In the genomic region with DNA sequence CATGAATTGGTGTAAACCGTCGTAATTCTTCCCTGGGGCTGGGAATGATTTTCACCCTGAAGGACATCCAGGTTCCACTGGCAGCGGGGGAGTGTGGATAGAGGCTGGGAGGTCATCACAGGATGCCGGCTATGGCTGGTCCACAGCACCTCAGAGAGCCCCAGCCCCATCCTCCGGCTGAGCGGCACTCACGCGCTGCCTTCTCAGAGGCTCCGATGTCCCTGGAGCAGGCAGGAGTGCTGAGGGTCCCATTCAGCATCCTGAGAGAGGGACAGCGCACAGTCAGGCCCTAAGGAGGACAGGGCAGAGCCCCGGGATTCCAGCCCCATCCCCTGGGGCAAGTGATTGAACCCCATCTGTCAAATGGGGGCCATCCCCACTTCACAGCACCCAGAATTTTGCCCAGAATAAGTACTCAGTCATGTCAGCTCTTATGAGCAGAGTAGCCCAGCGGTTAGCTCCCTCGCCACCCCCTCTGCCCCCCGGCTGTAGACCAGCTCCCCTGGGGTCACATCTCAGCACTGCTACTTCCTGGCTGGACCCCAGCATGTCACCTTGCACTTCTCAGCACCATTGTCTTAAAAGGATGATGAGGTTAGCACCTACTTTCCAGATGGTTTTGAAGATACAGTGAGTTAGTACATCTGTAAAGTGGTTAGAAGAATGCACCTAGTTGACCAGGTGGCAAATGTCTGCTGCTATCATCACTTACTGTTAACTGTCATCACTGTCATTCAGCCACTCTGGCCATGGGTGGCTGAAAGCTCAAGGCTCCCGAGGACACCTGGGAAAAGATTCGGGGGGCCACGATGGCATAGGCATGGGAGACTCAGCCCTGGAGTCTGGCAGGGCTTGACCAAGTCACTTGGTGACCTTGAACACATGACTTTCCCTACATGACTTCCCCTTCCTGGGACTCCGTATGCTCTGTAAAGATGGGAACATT, we compare ENCODE assay signal across 13 cellular contexts. TPM values are rescaled to one million over a fixed set of nuclear protein-coding genes. Genes with fewer than 3 reads are reported as not detected.
DNase-seq lines count a peak whose midpoint lies in the region; ATAC-seq and TF ChIP-seq lines count a peak whose summit lies in the region.
"Had no signal": no experiment of that assay in that cellular context is flagged by ENCODE, and none has a peak within 500 bp of the region (broad histone marks: within the 10 kb centered on the region; RNA-seq: fewer than 3 reads in every experiment).

No MANE protein-coding gene starts in this region.

- H3K9ac ChIP-seq in endodermal cell (ENCODE audit: extremely low read depth, low read length, poor library complexity, severe bottlenecking), result no peak overlapping the region

- 95 to 97% methylated on average over 9 to 18 of the region's 18 CpGs for WGBS in endodermal cell (ENCODE audit: insufficient coverage in 1 of 2, insufficient read length in 1 of 2), 2 experiments

- H3K36me3 Mint-ChIP-seq in T-helper 1 cell treated with Interleukin-12 subunit alpha and Interleukin-12 subunit beta and Interleukin-4 antibody, amounts not matched to agents 30 μg/mL and 1 μg/mL, for 36 hours (ENCODE audit: low read depth), result peaks cover 31% of the 10 kb centered on the region
- peaks cover 36% of the 10 kb centered on the region for H3K36me3 Mint-ChIP-seq in T-cell
- H3K36me3 Mint-ChIP-seq in endodermal cell (ENCODE audit: low read depth), result peaks cover 60% of the 10 kb centered on the region

- H3K4me3 ChIP-seq in endodermal cell (ENCODE audit: low read length) (no peak overlapping the region), skin epidermis (no peak overlapping the region)
- H3K4me3 ChIP-seq: testis had no signal

- DNase-seq in T-helper 1 cell (no peak), T-cell (peak in 1 of 34 experiments; percentile 33), endodermal cell (no peak), NCI-H2171 treated with DMSO at 0.1 percent for 48 hours (lab: John Stamatoyannopoulos, UW) (no peak)
- no peak for DNase-seq in stimulated activated CD4-positive, alpha-beta T cell treated with anti-CD3 and anti-CD28 coated beads, Interleukin-12 subunit alpha, Interleukin-12 subunit beta, amount 100 ng/mL, for 4 hours
- DNase-seq: DMS79 treated with DMSO at 0.1 percent for 48 hours had no signal

- no peak overlapping the region for H3K27ac ChIP-seq in endodermal cell (ENCODE audit: low read depth, low read length)
- H3K27ac ChIP-seq in skin epidermis, result peak overlapping the region in 16 of 21 experiments; percentile 2 to 87 (median 49)
- H3K27ac ChIP-seq: testis had no signal

- H3K4me3 Mint-ChIP-seq in T-helper 1 cell treated with Interleukin-12 subunit alpha and Interleukin-12 subunit beta and Interleukin-4 antibody, amounts not matched to agents 30 μg/mL and 1 μg/mL, for 36 hours, result no peak overlapping the region
- H3K4me3 Mint-ChIP-seq in T-cell (peak overlapping the region; percentile 34 to 76 (median 46)), endodermal cell (no peak overlapping the region)
- H3K4me3 Mint-ChIP-seq: activated B cell treated with CpG ODN at 0.5 μM for 24 hours had no signal

- CTCF ChIA-PET in T-cell (lab: Charles Lee), result interaction anchor here (1.1 to 2.5 kb wide), 3 partner anchors 11 to 40 kb away, joined by 3 to 12 read pairs (median 4); no protein-coding TSS in a partner anchor

- POLR2A ChIA-PET in T-cell (lab: Charles Lee), result interaction anchor here (0.5 to 1.5 kb wide), 4 partner anchors 11 to 37 kb away, joined by 3 to 11 read pairs (median 4); no protein-coding TSS in a partner anchor

- H3K4me1 Mint-ChIP-seq in T-helper 1 cell treated with Interleukin-12 subunit alpha and Interleukin-12 subunit beta and Interleukin-4 antibody, amounts not matched to agents 30 μg/mL and 1 μg/mL, for 36 hours (ENCODE audit: low read depth), result peaks cover 38% of the 10 kb centered on the region
- H3K4me1 Mint-ChIP-seq in T-cell (peaks cover 65 to 70% (median 68%) of the 10 kb centered on the region in 3 donors), endodermal cell (no peaks in the 10 kb centered on the region)

- H3K9me3 Mint-ChIP-seq in T-helper 1 cell treated with Interleukin-12 subunit alpha and Interleukin-12 subunit beta and Interleukin-4 antibody, amounts not matched to agents 30 μg/mL and 1 μg/mL, for 36 hours, result no peaks in the 10 kb centered on the region
- H3K9me3 Mint-ChIP-seq in T-cell (no peaks in the 10 kb centered on the region), endodermal cell (no peaks in the 10 kb centered on the region)
- H3K9me3 Mint-ChIP-seq: activated B cell treated with CpG ODN at 0.5 μM for 24 hours had no signal

- no peak for TF ChIP-seq CTCF in endodermal cell (conservative IDR thresholded peaks at IDR 0.05)

- no peaks in the 10 kb centered on the region for H3K27me3 Mint-ChIP-seq in T-helper 1 cell treated with Interleukin-12 subunit alpha and Interleukin-12 subunit beta and Interleukin-4 antibody, amounts not matched to agents 30 μg/mL and 1 μg/mL, for 36 hours (ENCODE audit: low read depth)
- H3K27me3 Mint-ChIP-seq in T-cell (no peaks in the 10 kb centered on the region), endodermal cell (ENCODE audit: insufficient read depth) (no peaks in the 10 kb centered on the region)
- H3K27me3 Mint-ChIP-seq: activated B cell treated with CpG ODN at 0.5 μM for 24 hours had no signal

- peak overlapping the region; percentile 59 for H3K27ac Mint-ChIP-seq in T-helper 1 cell treated with Interleukin-12 subunit alpha and Interleukin-12 subunit beta and Interleukin-4 antibody, amounts not matched to agents 30 μg/mL and 1 μg/mL, for 36 hours
- H3K27ac Mint-ChIP-seq in T-cell, result peak overlapping the region; percentile 94 to 100
- peak overlapping the region; percentile 21 for H3K27ac Mint-ChIP-seq in endodermal cell
- H3K27ac Mint-ChIP-seq: activated B cell treated with CpG ODN at 0.5 μM for 24 hours had no signal

- peaks cover 77% of the 10 kb centered on the region for H3K36me3 ChIP-seq in endodermal cell (ENCODE audit: control insufficient read depth, insufficient read depth, low read length)

- no peak for ATAC-seq in T-cell (replicated peaks in 1 of 4)
- no peak for ATAC-seq in GM21619 (IDR thresholded peaks at IDR 0.05; ENCODE audit: unreplicated experiment)

- no peaks in the 10 kb centered on the region for H3K27me3 ChIP-seq in endodermal cell (ENCODE audit: control insufficient read depth, insufficient read depth, low read length, poor library complexity, severe bottlenecking)
- H3K27me3 ChIP-seq: testis had no signal

- H3K4me1 ChIP-seq in endodermal cell (ENCODE audit: control insufficient read depth, insufficient read depth, low read length), result no peaks in the 10 kb centered on the region

- H3K9me3 ChIP-seq in endodermal cell (ENCODE audit: control insufficient read depth, low read length), result no peaks in the 10 kb centered on the region
- H3K9me3 ChIP-seq: testis had no signal

RNA-seq across cellular contexts. Expression of gene GRAMD1A, which starts 11.9 kb away (rescaled TPM):
- total RNA-seq in T-cell, result 100 to 1,000 TPM; 189 to 318 (median 227) TPM
- 100 to 1,000 TPM; 115 to 137 TPM for total RNA-seq in endodermal cell
- 101 TPM for polyA plus RNA-seq in endodermal cell (2013, experiment 1 of 2)
- 87.3 TPM for polyA plus RNA-seq in endodermal cell (2013, experiment 2 of 2)

RNA-seq across cellular contexts. Expression of gene SCN1B, which starts 18.3 kb away (rescaled TPM):
- total RNA-seq in T-cell (1 to 10 TPM; 1.1 to 4.3 (median 3.7) TPM), endodermal cell (1 to 10 TPM; 1.4 to 1.5 TPM)
- 1.7 TPM for polyA plus RNA-seq in endodermal cell (2013, experiment 1 of 2)
- polyA plus RNA-seq in endodermal cell (2013, experiment 2 of 2), result 2.5 TPM

RNA-seq across cellular contexts. Expression of gene HPN, which starts 29.5 kb away (rescaled TPM):
- under 1 TPM in 3 of 5 donors, not detected in 2; 0.41 to 0.51 (median 0.46) TPM for total RNA-seq in T-cell
- total RNA-seq in endodermal cell, result 10 to 100 TPM; 29.0 to 49.6 TPM
- 2.7 TPM for polyA plus RNA-seq in endodermal cell (2013, experiment 1 of 2)
- 2.8 TPM for polyA plus RNA-seq in endodermal cell (2013, experiment 2 of 2)
- total RNA-seq: activated B cell treated with CpG ODN at 0.5 μM for 24 hours, dermis microvascular lymphatic vessel endothelial cell, SK-MEL-5 had no signal

RNA-seq across cellular contexts. Expression of gene ZNF792, which starts 48.0 kb away (rescaled TPM):
- total RNA-seq in T-cell (10 to 100 TPM; 14.1 to 29.0 (median 26.8) TPM), endodermal cell (10 to 100 TPM; 30.2 to 32.1 TPM)
- 4.6 TPM for polyA plus RNA-seq in endodermal cell (2013, experiment 1 of 2)
- polyA plus RNA-seq in endodermal cell (2013, experiment 2 of 2), result 5.4 TPM

Comparison
In these comparisons a context has a peak if more than half of its experiments do, and no peak if none do; other contexts are left out.
1. H3K27ac Mint-ChIP-seq: peak in every context shown above with its lines; median percentile 97 in T-cell; 59 in T-helper 1 cell treated with Interleukin-12 subunit alpha and Interleukin-12 subunit beta and Interleukin-4 antibody, amounts not matched to agents 30 μg/mL and 1 μg/mL, for 36 hours; 21 in endodermal cell.
2. H3K4me3 Mint-ChIP-seq: peak in T-cell (3 of 3); none in T-helper 1 cell treated with Interleukin-12 subunit alpha and Interleukin-12 subunit beta and Interleukin-4 antibody, amounts not matched to agents 30 μg/mL and 1 μg/mL, for 36 hours (single experiment) and endodermal cell (single experiment).
3. RNA of gene HPN, which starts 29.5 kb away (total RNA-seq): 29.0 to 49.6 TPM in endodermal cell; 0.41 to 0.51 TPM in T-cell; every median in the first group is over 10 times any median in the second.